ENCODE assay signal across 18 cellular contexts in the genomic region with DNA sequence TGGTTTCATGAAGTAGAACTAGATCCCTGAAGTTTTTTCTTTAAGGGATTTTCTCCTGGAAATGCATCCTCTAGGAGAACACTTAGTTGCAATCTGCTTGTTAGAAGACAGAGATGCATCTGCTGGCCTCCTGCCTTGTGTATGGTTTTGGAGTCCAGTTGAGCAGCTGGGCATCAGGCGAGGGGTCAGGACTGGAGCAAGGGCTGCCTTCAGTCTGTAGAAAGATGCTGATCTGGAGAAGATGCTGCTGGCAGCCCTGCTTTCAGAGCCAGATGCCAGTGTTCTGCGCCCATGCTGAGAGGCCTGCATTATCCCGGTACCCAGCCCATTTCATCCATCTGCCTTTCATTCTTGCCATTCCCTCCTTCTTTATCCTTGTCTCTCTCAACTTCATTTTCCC.
DNase-seq lines count a peak whose midpoint lies in the region; ATAC-seq and TF ChIP-seq lines count a peak whose summit lies in the region.
"Had no signal": no experiment of that assay in that cellular context is flagged by ENCODE, and none has a peak within 500 bp of the region (broad histone marks: within the 10 kb centered on the region; RNA-seq: fewer than 3 reads in every experiment).

No MANE protein-coding gene starts in this region.

- peak overlapping the region; percentile 61; the same call in 1 of the 2 replicates for H3K9ac ChIP-seq in SK-N-SH

- TF ChIP-seq EP300 in SK-N-SH (IDR thresholded peaks at IDR 0.05; ENCODE audit: borderline replicate concordance in 1 of 2, low read depth in 1 of 2, low read length in 1 of 2), result no peak

- no peaks in the 10 kb centered on the region for H4K20me1 ChIP-seq in SK-N-SH (ENCODE audit: insufficient read depth)
- no peaks in the 10 kb centered on the region for H4K20me1 ChIP-seq in hepatocyte (ENCODE audit: insufficient read depth, poor library complexity, severe bottlenecking)

- H2AFZ ChIP-seq in SK-N-SH (ENCODE audit: low read depth), result no peak overlapping the region
- no peak overlapping the region for H2AFZ ChIP-seq in hepatocyte

- DNase-seq in DMS 273 (lab: John Stamatoyannopoulos, UW; ENCODE audit: unreplicated experiment), result peak; percentile 43
- DNase-seq in DMS 273 treated with DMSO at 0.1 percent for 48 hours (lab: John Stamatoyannopoulos, UW), result no peak
- DNase-seq in SK-N-SH, result peak; percentile 48
- no peak for DNase-seq in hepatocyte (ENCODE audit: low spot score)
- no peak for DNase-seq in vagina (ENCODE audit: extremely low spot score in 2 of 2)
- DNase-seq in DMS53 treated with DMSO at 0.1 percent for 48 hours (lab: John Stamatoyannopoulos, UW; ENCODE audit: unreplicated experiment), result no peak
- DNase-seq in NCI-H345 (lab: John Stamatoyannopoulos, UW), result no peak
- DNase-seq: activated CD8-positive, alpha-beta memory T cell treated with anti-CD3 and anti-CD28 coated beads, Interleukin-2, amount 50 U/mL, for 4 hours; activated effector memory CD4-positive, alpha-beta T cell treated with anti-CD3 and anti-CD28 coated beads, Interleukin-2, amount 50 U/mL, for 16 hours; amygdala; DMS79 treated with DMSO at 0.1 percent for 48 hours; endodermal cell; gastrocnemius medialis; naive B cell; NCI-H187; SHP77 had no signal

- no peaks in the 10 kb centered on the region for H3K27me3 ChIP-seq in SK-N-SH (ENCODE audit: insufficient read depth)
- H3K27me3 ChIP-seq in hepatocyte, result no peaks in the 10 kb centered on the region
- H3K27me3 ChIP-seq in vagina, result no peaks in the 10 kb centered on the region
- H3K27me3 ChIP-seq: gastrocnemius medialis had no signal

- H3K36me3 ChIP-seq in SK-N-SH (replicated peaks in 1 of 2; ENCODE audit: control insufficient read depth in 1 of 2, insufficient read depth in 2 of 2, low read length in 1 of 2) (no peaks in the 10 kb centered on the region), hepatocyte (replicated peaks; ENCODE audit: insufficient read depth, low read depth) (no peaks in the 10 kb centered on the region), vagina (no peaks in the 10 kb centered on the region)
- H3K36me3 ChIP-seq: gastrocnemius medialis had no signal

- no peak for TF ChIP-seq RAD21 in SK-N-SH (IDR thresholded peaks at IDR 0.05; ENCODE audit: low read length)

- peak overlapping the region; percentile 90 to 93 for H3K27ac ChIP-seq in SK-N-SH (ENCODE audit: low read depth in 2 of 2, low read length in 1 of 2)
- H3K27ac ChIP-seq in hepatocyte, result peak overlapping the region; percentile 94
- peak overlapping the region; percentile 57 for H3K27ac ChIP-seq in vagina
- H3K27ac ChIP-seq: 22Rv1 had no signal

- intact Hi-C loops in vagina (cut with DNase I), result no loop called here

- POLR2A ChIA-PET in SK-N-SH (lab: Yijun Ruan, JAX), result no interaction called here

- H3K79me2 ChIP-seq in SK-N-SH (ENCODE audit: insufficient read depth) (no peaks in the 10 kb centered on the region), hepatocyte (no peaks in the 10 kb centered on the region)

- TF ChIP-seq CTCF in SK-N-SH (IDR thresholded peaks at IDR 0.05) (no peak), hepatocyte (IDR thresholded peaks at IDR 0.05; ENCODE audit: poor library complexity) (no peak), vagina (IDR thresholded peaks at IDR 0.05) (no peak)

- H3F3A ChIP-seq in SK-N-SH (replicated peaks; ENCODE audit: insufficient read depth), result peaks cover 23% of the 10 kb centered on the region

- TF ChIP-seq POLR2A in vagina (IDR thresholded peaks at IDR 0.05), result no peak

- H3K4me1 ChIP-seq in SK-N-SH (ENCODE audit: control insufficient read depth in 1 of 2, insufficient read depth in 2 of 2, low read depth in 1 of 2, low read length in 1 of 2) (peaks cover 20 to 35% of the 10 kb centered on the region in 2 experiments), hepatocyte (ENCODE audit: insufficient read depth) (peaks cover 21% of the 10 kb centered on the region), vagina (peaks cover 30% of the 10 kb centered on the region)

- H3K9me2 ChIP-seq in SK-N-SH (no peaks in the 10 kb centered on the region), hepatocyte (replicated peaks; ENCODE audit: insufficient read depth) (no peaks in the 10 kb centered on the region)

- WGBS in SK-N-SH (ENCODE audit: low lambda C conversion rate), result 49% methylated on average over 2 of the region's 3 CpGs
- 84% methylated on average over 3 of the region's 3 CpGs for WGBS in hepatocyte (ENCODE audit: low lambda C conversion rate, missing lambda C conversion rate)

- CTCF ChIA-PET in SK-N-SH (lab: Yijun Ruan, JAX), result interaction anchor here (1.0 to 2.7 kb wide), 3 partner anchors 23 to 179 kb away, joined by 3 to 6 read pairs (median 3); no protein-coding TSS in a partner anchor

- H3K4me2 ChIP-seq in SK-N-SH (peak overlapping the region; percentile 81), hepatocyte (peak overlapping the region; percentile 37)

- ATAC-seq in HG03175 (IDR thresholded peaks at IDR 0.05; ENCODE audit: unreplicated experiment), result no peak

- H3K9me3 ChIP-seq in SK-N-SH (no peaks in the 10 kb centered on the region), hepatocyte (ENCODE audit: low read depth) (no peaks in the 10 kb centered on the region), vagina (no peaks in the 10 kb centered on the region)
- H3K9me3 ChIP-seq: gastrocnemius medialis had no signal

- H3K4me3 ChIP-seq in SK-N-SH (ENCODE audit: low read depth in 2 of 2, low read length in 1 of 2) (0 out of 4 replicates have a peak overlapping the region, but pooled peaks of 1 of the 2 experiments have one; percentile 33), hepatocyte (no peak overlapping the region), vagina (no peak overlapping the region)
- H3K4me3 ChIP-seq: gastrocnemius medialis had no signal

TF ChIP-seq in SK-N-SH, 30 proteins besides CTCF, POLR2A, EP300 and RAD21 (continues in another document):
- TF ChIP-seq, protein P1, sequence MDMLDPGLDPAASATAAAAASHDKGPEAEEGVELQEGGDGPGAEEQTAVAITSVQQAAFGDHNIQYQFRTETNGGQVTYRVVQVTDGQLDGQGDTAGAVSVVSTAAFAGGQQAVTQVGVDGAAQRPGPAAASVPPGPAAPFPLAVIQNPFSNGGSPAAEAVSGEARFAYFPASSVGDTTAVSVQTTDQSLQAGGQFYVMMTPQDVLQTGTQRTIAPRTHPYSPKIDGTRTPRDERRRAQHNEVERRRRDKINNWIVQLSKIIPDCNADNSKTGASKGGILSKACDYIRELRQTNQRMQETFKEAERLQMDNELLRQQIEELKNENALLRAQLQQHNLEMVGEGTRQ (IDR thresholded peaks at IDR 0.05; ENCODE audit: borderline replicate concordance, low read depth, low read length), result no peak
- TF ChIP-seq NRF1 (IDR thresholded peaks at IDR 0.05; ENCODE audit: low read depth, low read length) (no peak), REST (IDR thresholded peaks at IDR 0.05; ENCODE audit: low read depth, low read length) (no peak), FOXM1 (IDR thresholded peaks at IDR 0.05; ENCODE audit: low read depth) (no peak), GABPA (IDR thresholded peaks at IDR 0.05; ENCODE audit: low read depth) (no peak), CHD2 (IDR thresholded peaks at IDR 0.05; ENCODE audit: low read length, partially characterized antibody) (no peak), GATA2 (CRISPR knock-in tag; IDR thresholded peaks at IDR 0.05) (no peak), IRF3 (IDR thresholded peaks at IDR 0.05; ENCODE audit: low read depth, low read length) (no peak), MEF2A (IDR thresholded peaks at IDR 0.05; ENCODE audit: borderline replicate concordance, low read depth) (no peak), FOXJ3 (CRISPR knock-in tag; IDR thresholded peaks at IDR 0.05) (no peak), TCF12 (IDR thresholded peaks at IDR 0.05) (no peak)
- TF ChIP-seq, protein P2, sequence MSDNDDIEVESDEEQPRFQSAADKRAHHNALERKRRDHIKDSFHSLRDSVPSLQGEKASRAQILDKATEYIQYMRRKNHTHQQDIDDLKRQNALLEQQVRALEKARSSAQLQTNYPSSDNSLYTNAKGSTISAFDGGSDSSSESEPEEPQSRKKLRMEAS (IDR thresholded peaks at IDR 0.05; ENCODE audit: low read depth), result no peak

Comparison
In these comparisons a context has a peak if more than half of its experiments do, and no peak if none do; other contexts are left out.
1. DNase-seq: peak in DMS 273 (single experiment) and SK-N-SH (single experiment); none in DMS 273 treated with DMSO at 0.1 percent for 48 hours (single experiment), hepatocyte (single experiment), vagina (0 of 2), DMS53 treated with DMSO at 0.1 percent for 48 hours (single experiment) and NCI-H345 (single experiment).
2. Peak in every context shown above with its lines, with median percentiles within 50 percentile points of each other: H3K27ac ChIP-seq.